8 cellular contexts compared by ENCODE assay signal in the genomic region with DNA sequence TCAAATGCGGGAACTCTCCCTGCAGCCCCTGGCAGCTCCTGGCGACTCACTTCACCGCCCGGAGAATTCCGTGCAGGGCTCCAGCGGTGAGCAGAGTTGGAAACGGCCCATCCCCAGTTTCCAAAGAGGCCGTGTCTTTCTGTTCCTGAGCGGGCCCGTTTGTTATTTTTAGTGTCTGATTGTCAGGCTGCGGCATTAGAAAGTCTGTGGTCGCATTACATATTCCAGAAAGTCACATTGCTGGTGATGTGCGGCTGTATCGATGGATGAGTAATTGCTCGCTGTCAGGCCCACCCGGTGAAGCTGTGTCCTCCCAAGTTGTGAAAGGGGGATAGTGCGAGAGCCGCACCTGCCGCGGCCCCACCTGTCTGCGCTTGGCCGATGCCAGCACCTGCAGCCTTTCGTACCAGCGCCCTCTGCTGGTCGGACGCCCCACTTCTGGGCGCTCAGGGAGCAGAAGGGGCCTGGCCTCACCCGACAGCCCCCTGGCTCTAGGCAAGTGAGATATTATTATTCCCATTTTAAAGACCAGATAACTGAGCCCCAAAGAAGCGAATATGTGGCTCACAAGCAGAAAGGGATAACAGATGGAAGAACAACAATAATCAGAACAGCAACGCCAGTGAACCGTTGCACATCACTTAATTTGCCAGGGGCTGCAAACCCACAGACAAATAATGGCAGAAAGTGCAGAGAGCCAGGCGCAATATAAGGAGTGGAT.
DNase-seq lines count a peak whose midpoint lies in the region; ATAC-seq, FAIRE-seq and TF ChIP-seq lines count a peak whose summit lies in the region.

No MANE protein-coding gene starts in this region.

- H3K4me2 ChIP-seq in HCT116 (ENCODE audit: low read length) = no peak overlapping the region

- H2AFZ ChIP-seq in HCT116 (ENCODE audit: low read depth, low read length, poor library complexity, severe bottlenecking) = no peak overlapping the region

- H4K20me1 ChIP-seq in HCT116 (ENCODE audit: insufficient read depth) = no peaks in the 10 kb centered on the region

- POLR2A ChIA-PET in HCT116 (lab: Charles Lee) = no interaction called here

- H3K9me2 ChIP-seq in HCT116 (ENCODE audit: insufficient read depth) = no peaks in the 10 kb centered on the region

- ATAC-seq in HCT116 = peak; percentile 99

- TF ChIP-seq POLR2A in HCT116 (IDR thresholded peaks at IDR 0.05; ENCODE audit: borderline replicate concordance, extremely low read depth, insufficient read depth, insufficient read length) (no peak), lower leg skin (IDR thresholded peaks at IDR 0.05) (no peak)

- H3K27me3 Mint-ChIP-seq in chondrocyte (ENCODE audit: low read depth) = peaks cover 25% of the 10 kb centered on the region

- H3K9me3 Mint-ChIP-seq in chondrocyte (ENCODE audit: low read depth) = peaks cover 3% of the 10 kb centered on the region

- CTCF ChIA-PET in HCT116 (lab: Charles Lee) = interaction anchor here (1.7 to 1.8 kb wide), 2 partner anchors 14 to 904 kb away, joined by 7 to 8 read pairs; no protein-coding TSS in a partner anchor

- TF ChIP-seq CTCF in D721Med (IDR thresholded peaks at IDR 0.05; ENCODE audit: insufficient read depth, missing control alignments) (peak; percentile 85), HCT116 (IDR thresholded peaks at IDR 0.05 in 2 of 3, conservative IDR thresholded peaks at IDR 0.05 in 1 of 3; ENCODE audit: borderline replicate concordance in 1 of 3, insufficient read depth in 1 of 3, low read depth in 2 of 3, low read length in 2 of 3) (peak; percentile 57 to 90 (median 83); a peak in 5 of 6 replicates), chondrocyte (IDR thresholded peaks at IDR 0.05) (peak; percentile 81), lower leg skin (IDR thresholded peaks at IDR 0.05) (peak in 1 of 3 donors; percentile 66)

- TF ChIP-seq RAD21 in HCT116 (IDR thresholded peaks at IDR 0.05; ENCODE audit: low read depth) = peak; percentile 69

- FAIRE-seq in D721Med (lab: Jason Lieb, UNC) (no peak), RCC 7860 (lab: Jason Lieb, UNC) (no peak)

- RAD21 ChIA-PET in HCT116 (lab: Charles Lee; ENCODE audit: low non-redundant PET in 1 of 2, low total read pairs in 2 of 2, uncharacterized antibody in 2 of 2, unreplicated experiment in 2 of 2) = no interaction called here

- no peak overlapping the region for H3K4me3 Mint-ChIP-seq in chondrocyte (ENCODE audit: unreplicated experiment)

- BruUV-seq in HCT116 (replicated peaks; lab: Mats Ljungman, UMichigan) = no TSS peak

- H3K4me3 ChIP-seq in HCT116 (replicated peaks in 1 of 2; ENCODE audit: low read depth in 1 of 2, low read length in 2 of 2) (no peak overlapping the region), lower leg skin (ENCODE audit: low read depth, poor library complexity, severe bottlenecking) (no peak overlapping the region)

- H3K9ac ChIP-seq in HCT116 (ENCODE audit: low read length) = no peak overlapping the region

- no peaks in the 10 kb centered on the region for H3K9me3 ChIP-seq in HCT116 (ENCODE audit: control insufficient read depth in 1 of 2, insufficient read depth in 1 of 2, low read depth in 1 of 2, low read length in 2 of 2)

- H3K27me3 ChIP-seq in HCT116 (ENCODE audit: insufficient read depth, low read length) = peaks cover 18% of the 10 kb centered on the region

- DNase-seq in D721Med (ENCODE audit: insufficient read length, low spot score) (peak; percentile 31), HCT116 (ENCODE audit: low read depth, low spot score) (peak; percentile 28), NCI-H2029 (lab: John Stamatoyannopoulos, UW) (peak; percentile 65), chondrocyte (ENCODE audit: low spot score) (no peak), lower leg skin (ENCODE audit: low spot score in 2 of 2) (peak; percentile 31 to 92), RCC 7860 (ENCODE audit: low spot score) (no peak)
- DNase-seq in activated CD4-positive, alpha-beta T cell treated with anti-CD3 and anti-CD28 coated beads for 48 hours = peak; percentile 84
- DNase-seq in stimulated activated CD8-positive, alpha-beta memory T cell treated with anti-CD3 and anti-CD28 coated beads, Interleukin-12 subunit alpha, Interleukin-12 subunit beta, amount 100 ng/mL, for 24 hours (ENCODE audit: extremely low read depth) = peak; percentile 40

- no peaks in the 10 kb centered on the region for H3K36me3 Mint-ChIP-seq in chondrocyte (ENCODE audit: low read depth)

- no peaks in the 10 kb centered on the region for H3K4me1 Mint-ChIP-seq in chondrocyte (ENCODE audit: low read depth)

- H3K36me3 ChIP-seq in HCT116 (ENCODE audit: control insufficient read depth in 1 of 2, insufficient read depth in 2 of 2, low read length in 2 of 2) = no peaks in the 10 kb centered on the region

- no peak overlapping the region for H3K27ac ChIP-seq in HCT116 (ENCODE audit: low read depth, low read length)

- no peaks in the 10 kb centered on the region for H3K79me2 ChIP-seq in HCT116 (ENCODE audit: insufficient read depth, low read length)

- intact Hi-C loops in HCT116 (cut with micrococcal nuclease) = loop anchor here (1.0 to 10.0 kb wide), 4 partner anchors 60 to 1090 kb away; no protein-coding TSS in a partner anchor
- intact Hi-C loops in lower leg skin (cut with DNase I; ENCODE audit: low total_unique reads) = no loop called here

- WGBS in lower leg skin, 2 donors = 12 to 13% methylated on average over 32 of the region's 32 CpGs

- no peak overlapping the region for H3K27ac Mint-ChIP-seq in chondrocyte (ENCODE audit: unreplicated experiment)

- H3K4me1 ChIP-seq in HCT116 (ENCODE audit: control insufficient read depth in 1 of 2, insufficient read depth in 2 of 2, low read length in 2 of 2) = no peaks in the 10 kb centered on the region

TF ChIP-seq in HCT116, 20 proteins besides CTCF, POLR2A, EP300 and RAD21:
- no peak for TF ChIP-seq MAX (IDR thresholded peaks at IDR 0.05)
- no peak for TF ChIP-seq SIN3A (IDR thresholded peaks at IDR 0.05; ENCODE audit: low read depth)
- no peak for TF ChIP-seq EZH2phosphoT487 (IDR thresholded peaks at IDR 0.05; ENCODE audit: borderline replicate concordance)
- no peak for TF ChIP-seq CEBPB (IDR thresholded peaks at IDR 0.05; ENCODE audit: low read depth)
- TF ChIP-seq JUND (IDR thresholded peaks at IDR 0.05) = no peak
- no peak for TF ChIP-seq REST (IDR thresholded peaks at IDR 0.05; ENCODE audit: low read depth)
- no peak for TF ChIP-seq YY1 (IDR thresholded peaks at IDR 0.05; ENCODE audit: extremely low read depth, insufficient replicate concordance, low read depth, low read length)
- TF ChIP-seq POLR2AphosphoS5 (IDR thresholded peaks at IDR 0.05; ENCODE audit: low read depth, low read length) = no peak
- TF ChIP-seq, protein P1, sequence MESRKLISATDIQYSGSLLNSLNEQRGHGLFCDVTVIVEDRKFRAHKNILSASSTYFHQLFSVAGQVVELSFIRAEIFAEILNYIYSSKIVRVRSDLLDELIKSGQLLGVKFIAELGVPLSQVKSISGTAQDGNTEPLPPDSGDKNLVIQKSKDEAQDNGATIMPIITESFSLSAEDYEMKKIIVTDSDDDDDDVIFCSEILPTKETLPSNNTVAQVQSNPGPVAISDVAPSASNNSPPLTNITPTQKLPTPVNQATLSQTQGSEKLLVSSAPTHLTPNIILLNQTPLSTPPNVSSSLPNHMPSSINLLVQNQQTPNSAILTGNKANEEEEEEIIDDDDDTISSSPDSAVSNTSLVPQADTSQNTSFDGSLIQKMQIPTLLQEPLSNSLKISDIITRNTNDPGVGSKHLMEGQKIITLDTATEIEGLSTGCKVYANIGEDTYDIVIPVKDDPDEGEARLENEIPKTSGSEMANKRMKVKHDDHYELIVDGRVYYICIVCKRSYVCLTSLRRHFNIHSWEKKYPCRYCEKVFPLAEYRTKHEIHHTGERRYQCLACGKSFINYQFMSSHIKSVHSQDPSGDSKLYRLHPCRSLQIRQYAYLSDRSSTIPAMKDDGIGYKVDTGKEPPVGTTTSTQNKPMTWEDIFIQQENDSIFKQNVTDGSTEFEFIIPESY (IDR thresholded peaks at IDR 0.05; ENCODE audit: extremely low read depth, insufficient replicate concordance, low read length) = no peak
- TF ChIP-seq ZFX (IDR thresholded peaks at IDR 0.05) = no peak

Comparison
In these comparisons a context has a peak if more than half of its experiments do, and no peak if none do; other contexts are left out.
1. DNase-seq: peak in D721Med (single experiment), HCT116 (single experiment), NCI-H2029 (single experiment), activated CD4-positive, alpha-beta T cell treated with anti-CD3 and anti-CD28 coated beads for 48 hours (single experiment), lower leg skin (2 of 2) and stimulated activated CD8-positive, alpha-beta memory T cell treated with anti-CD3 and anti-CD28 coated beads, Interleukin-12 subunit alpha, Interleukin-12 subunit beta, amount 100 ng/mL, for 24 hours (single experiment); none in chondrocyte (single experiment) and RCC 7860 (single experiment).